ENCODE assay signal across 1 cellular context in the genomic region with DNA sequence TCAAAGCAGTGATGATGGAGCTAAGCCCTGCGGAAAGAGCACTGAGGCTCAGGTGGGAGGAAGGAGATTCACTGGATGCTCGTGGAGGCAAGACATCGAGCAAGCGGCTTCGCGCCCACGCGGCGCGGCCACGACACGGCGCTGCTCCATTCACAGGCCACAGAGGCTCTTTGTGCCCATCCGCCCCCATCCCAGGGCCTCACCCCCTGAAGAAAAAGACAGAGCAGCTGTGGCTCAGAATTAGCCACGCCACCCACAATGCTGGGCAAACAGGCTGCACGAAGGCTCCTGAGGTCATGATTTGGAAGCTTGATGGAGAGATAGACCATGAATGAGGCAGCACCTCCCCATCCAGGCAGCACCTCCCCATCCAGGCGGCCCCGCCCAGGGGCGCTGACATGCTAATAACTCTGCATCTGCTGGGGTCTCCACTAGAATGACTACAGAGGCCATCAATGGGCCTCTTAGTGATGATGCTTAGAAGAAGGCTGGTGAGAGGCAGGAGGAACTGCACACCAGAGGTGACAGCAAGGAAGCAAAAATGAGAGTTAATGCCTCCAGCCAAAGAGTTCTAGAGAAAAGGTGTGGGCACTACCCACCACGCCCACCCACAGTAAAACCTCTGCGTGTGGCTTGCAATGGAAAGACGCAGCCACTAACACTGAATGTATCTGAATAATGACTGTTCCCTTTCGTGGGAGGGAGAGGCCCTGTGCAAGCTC.
TF ChIP-seq lines count a peak whose summit lies in the region.

No MANE protein-coding gene starts in this region.

TF ChIP-seq in HepG2, 621 proteins besides CTCF, POLR2A, EP300 and RAD21 (continued from another document):
- TF ChIP-seq HIC2 (CRISPR knock-in tag; IDR thresholded peaks at IDR 0.05; ENCODE audit: low read depth), result peak; percentile 36; the same call in 1 of the 2 replicates
- no peak for TF ChIP-seq HMGA1 (CRISPR knock-in tag; conservative IDR thresholded peaks at IDR 0.05)
- TF ChIP-seq RBM22 (optimal IDR thresholded peaks at IDR 0.05; ENCODE audit: low read length), result peak; percentile 52
- TF ChIP-seq ZNF280D (CRISPR knock-in tag; IDR thresholded peaks at IDR 0.05), result no peak
- TF ChIP-seq KAT7 (CRISPR knock-in tag; IDR thresholded peaks at IDR 0.05; ENCODE audit: borderline replicate concordance), result no peak
- TF ChIP-seq GATAD1 (CRISPR knock-in tag; IDR thresholded peaks at IDR 0.05), result no peak
- TF ChIP-seq POLR2AphosphoS2 (IDR thresholded peaks at IDR 0.05; ENCODE audit: low read depth, low read length), result no peak
- TF ChIP-seq ZNF24 (IDR thresholded peaks at IDR 0.05), result no peak
- TF ChIP-seq HNRNPH1 (optimal IDR thresholded peaks at IDR 0.05; ENCODE audit: low read depth, low read length), result no peak
